ENCODE assay signal across 9 cellular contexts in the genomic region with DNA sequence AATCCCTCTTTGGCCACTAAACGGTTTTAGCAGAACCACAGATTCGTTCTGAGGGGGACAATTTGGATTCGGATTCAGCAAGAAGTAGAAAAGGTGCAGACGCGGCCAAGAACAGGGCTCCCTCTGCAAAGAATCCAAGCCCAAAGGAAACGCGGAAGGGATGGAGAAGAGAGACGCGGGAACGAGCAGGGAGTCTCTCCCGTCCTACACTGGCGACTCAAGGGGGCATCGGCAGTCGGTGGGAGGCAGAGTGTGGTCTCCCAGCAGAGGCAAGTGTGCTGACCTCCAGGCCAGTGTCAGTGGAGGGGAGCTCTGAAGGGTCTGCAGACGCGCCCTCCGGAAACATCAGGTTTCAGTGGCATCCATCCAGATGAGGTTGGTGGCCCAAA. TPM values are rescaled to one million over a fixed set of nuclear protein-coding genes. Genes with fewer than 3 reads are reported as not detected.
DNase-seq lines count a peak whose midpoint lies in the region; ATAC-seq and TF ChIP-seq lines count a peak whose summit lies in the region.
"Had no signal": no experiment of that assay in that cellular context is flagged by ENCODE, and none has a peak within 500 bp of the region (broad histone marks: within the 10 kb centered on the region; RNA-seq: fewer than 3 reads in every experiment).

No MANE protein-coding gene starts in this region.

- no peak for DNase-seq in CD4-positive, alpha-beta memory T cell
- peak in 1 of 10 donors; percentile 38 for DNase-seq in dorsolateral prefrontal cortex
- peak; percentile 27 for DNase-seq in nephron progenitor cell
- no peak for DNase-seq in NCI-H510A treated with DMSO at 0.1 percent for 48 hours (lab: John Stamatoyannopoulos, UW)
- no peak for DNase-seq in nucleus accumbens (lab: John Stamatoyannopoulos, UW)
- DNase-seq in NOMO-1 treated with DMSO at 0.1 percent for 48 hours (lab: John Stamatoyannopoulos, UW; ENCODE audit: unreplicated experiment) = no peak
- DNase-seq: stimulated activated CD4-positive, alpha-beta T cell treated with anti-CD3 and anti-CD28 coated beads, Interleukin-2, amount 100 ng/mL, for 48 hours had no signal

- intact Hi-C loops in CD4-positive, alpha-beta memory T cell (cut with micrococcal nuclease) = loop anchor here (5.0 kb wide), 1 partner anchor 50 kb away; no protein-coding TSS in a partner anchor
- intact Hi-C loops in dorsolateral prefrontal cortex (cut with DNase I) = no loop called here

- peak overlapping the region in 3 of 7 donors; percentile 13 to 61 (median 23) for H3K27ac Mint-ChIP-seq in CD4-positive, alpha-beta memory T cell
- H3K27ac Mint-ChIP-seq in IgD-negative memory B cell = peak overlapping the region in 2 of 3 donors; percentile 58 to 71
- no peak overlapping the region for H3K27ac Mint-ChIP-seq in nephron progenitor cell

- no peaks in the 10 kb centered on the region for H3K36me3 Mint-ChIP-seq in CD4-positive, alpha-beta memory T cell
- H3K36me3 Mint-ChIP-seq in IgD-negative memory B cell = no peaks in the 10 kb centered on the region
- H3K36me3 Mint-ChIP-seq in nephron progenitor cell (ENCODE audit: low read depth) = no peaks in the 10 kb centered on the region

- TF ChIP-seq CTCF in dorsolateral prefrontal cortex (IDR thresholded peaks at IDR 0.05 in 54 of 56, conservative IDR thresholded peaks at IDR 0.05 in 2 of 56; ENCODE audit: low read depth in 1 of 56, partially characterized antibody in 56 of 56) (no peak), nephron progenitor cell (IDR thresholded peaks at IDR 0.05) (no peak)

- H3K4me3 Mint-ChIP-seq in CD4-positive, alpha-beta memory T cell = peak overlapping the region; percentile 71 to 85 (median 80)
- H3K4me3 Mint-ChIP-seq in IgD-negative memory B cell = peak overlapping the region; percentile 82 to 90 (median 88)
- H3K4me3 Mint-ChIP-seq in nephron progenitor cell = peak overlapping the region; percentile 81

- peaks cover 13 to 37% (median 19%) of the 10 kb centered on the region in 4 donors for H3K4me1 Mint-ChIP-seq in CD4-positive, alpha-beta memory T cell
- H3K4me1 Mint-ChIP-seq in IgD-negative memory B cell (peaks cover 18 to 53% (median 41%) of the 10 kb centered on the region in 3 donors), nephron progenitor cell (peaks cover 18% of the 10 kb centered on the region)

- peaks cover 30% of the 10 kb centered on the region for H3K27me3 ChIP-seq in CD4-positive, alpha-beta memory T cell (ENCODE audit: insufficient read depth, low read length)
- peaks cover 0 to 83% (median 34%) of the 10 kb centered on the region in 45 donors for H3K27me3 ChIP-seq in dorsolateral prefrontal cortex

- POLR2A ChIA-PET in CD4-positive, alpha-beta memory T cell (lab: Charles Lee; ENCODE audit: partially characterized antibody) = interaction anchor here (1.1 to 2.2 kb wide), 2 partner anchors 48 to 54 kb away, joined by 3 to 9 read pairs; no protein-coding TSS in a partner anchor

- no peaks in the 10 kb centered on the region for H3K9me3 ChIP-seq in CD4-positive, alpha-beta memory T cell (ENCODE audit: control insufficient read depth in 1 of 2, low read length in 2 of 2)

- peaks cover 0 to 2% (median 0%) of the 10 kb centered on the region in 8 donors for H3K9me3 Mint-ChIP-seq in CD4-positive, alpha-beta memory T cell
- H3K9me3 Mint-ChIP-seq in IgD-negative memory B cell (no peaks in the 10 kb centered on the region), nephron progenitor cell (no peaks in the 10 kb centered on the region)

- no peak overlapping the region for H3K27ac ChIP-seq in CD4-positive, alpha-beta memory T cell (ENCODE audit: low read depth, low read length)
- peak overlapping the region in 16 of 59 donors; percentile 1 to 77 (median 36) for H3K27ac ChIP-seq in dorsolateral prefrontal cortex

- CTCF ChIA-PET in CD4-positive, alpha-beta memory T cell (lab: Charles Lee; ENCODE audit: partially characterized antibody) = interaction anchor here (1.3 kb wide), 1 partner anchor 59 kb away, joined by 4 read pairs; no protein-coding TSS in a partner anchor

- peaks cover 48 to 52% of the 10 kb centered on the region in 2 donors for H3K27me3 Mint-ChIP-seq in CD4-positive, alpha-beta memory T cell
- H3K27me3 Mint-ChIP-seq in IgD-negative memory B cell (peaks cover 12% of the 10 kb centered on the region), nephron progenitor cell (ENCODE audit: low read depth, poor library complexity) (peaks cover 93% of the 10 kb centered on the region)

- ATAC-seq in HG03442 (IDR thresholded peaks at IDR 0.05; ENCODE audit: unreplicated experiment) = no peak

- H3K4me1 ChIP-seq in CD4-positive, alpha-beta memory T cell (ENCODE audit: insufficient read depth, low read length) = peaks cover 20% of the 10 kb centered on the region

- no peaks in the 10 kb centered on the region for H3K36me3 ChIP-seq in CD4-positive, alpha-beta memory T cell (ENCODE audit: insufficient read depth, low read length)

- peak overlapping the region in 1 of 2 donors; percentile 19 for H3K4me3 ChIP-seq in CD4-positive, alpha-beta memory T cell (ENCODE audit: low read length in 2 of 2)
- H3K4me3 ChIP-seq in dorsolateral prefrontal cortex = peak overlapping the region; percentile 17 to 73 (median 55)

RNA-seq across cellular contexts. Expression of a gene that starts 1.1 kb away (rescaled TPM):
- not detected for total RNA-seq in CD4-positive, alpha-beta memory T cell
- under 1 TPM in 1 of 2 donors, not detected in 1; 0.47 TPM for polyA plus RNA-seq in CD4-positive, alpha-beta memory T cell
- polyA plus RNA-seq in IgD-negative memory B cell = 1.2 TPM
- 10 to 100 TPM in 116 of 120 experiments, 1 to 10 TPM in 4; 6.7 to 30.0 (median 17.8) TPM for total RNA-seq in dorsolateral prefrontal cortex

Comparison
In these comparisons a context has a peak if more than half of its experiments do, and no peak if none do; other contexts are left out.
1. RNA of a gene that starts 1.1 kb away (total RNA-seq): 6.7 to 30.0 TPM in dorsolateral prefrontal cortex; not detected in CD4-positive, alpha-beta memory T cell; every median in the first group is over 4 times any median in the second.
2. Peak in every context shown above with its lines, with median percentiles within 50 percentile points of each other: H3K4me3 Mint-ChIP-seq.